In the genomic region with DNA sequence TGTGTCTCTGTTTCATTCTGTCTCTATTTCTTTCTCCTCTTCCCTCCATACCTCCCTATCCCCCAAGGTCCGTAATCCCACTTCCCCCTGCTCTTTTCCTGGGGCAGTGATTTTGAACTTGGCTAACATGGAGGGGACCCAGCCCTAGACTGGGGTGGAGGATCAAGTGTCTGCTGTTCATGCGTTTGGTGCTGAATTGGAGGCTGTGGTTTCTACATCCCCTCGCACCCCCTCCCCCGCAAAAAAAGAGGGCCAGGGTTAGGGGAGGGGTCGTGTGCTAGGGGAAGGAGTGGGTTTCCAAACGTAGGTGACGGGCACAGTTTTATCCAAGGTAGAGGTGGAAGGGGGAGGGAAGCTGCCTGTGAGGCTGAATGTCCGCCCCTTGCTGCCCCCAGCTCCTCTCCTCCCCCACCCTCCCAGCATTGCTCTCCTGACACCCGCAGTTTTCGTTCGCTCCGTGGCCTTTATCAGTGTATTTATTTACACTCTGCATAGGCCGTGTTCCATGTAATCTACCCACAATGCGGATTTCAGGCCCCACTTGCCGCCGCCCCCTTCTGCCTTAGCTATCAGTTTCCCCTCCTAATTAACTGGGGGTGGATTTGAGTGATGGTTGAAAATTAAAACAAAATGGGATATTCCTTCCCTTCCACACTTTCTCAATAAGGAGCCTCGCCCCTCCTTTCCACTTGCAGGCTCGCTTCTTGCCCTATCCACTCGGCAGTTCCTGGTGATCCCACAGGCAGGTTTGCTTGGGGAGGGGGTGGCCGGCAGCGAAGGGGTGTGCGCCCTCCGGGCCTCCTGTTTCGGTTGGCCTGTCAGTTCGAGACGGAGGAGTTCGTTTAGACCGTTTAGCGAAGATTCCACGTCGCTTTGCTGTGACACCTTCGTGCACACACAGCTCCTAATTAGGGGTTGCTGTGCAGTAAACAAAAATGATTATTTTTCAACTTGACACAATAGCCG, we compare ENCODE assay signal across 9 cellular contexts. TPM values are rescaled to one million over a fixed set of nuclear protein-coding genes. Genes with fewer than 3 reads are reported as not detected.
A peak's percentile ranks its signal among the peaks of the same experiment; 100 is the strongest.
DNase-seq lines count a peak whose midpoint lies in the region; ATAC-seq and TF ChIP-seq lines count a peak whose summit lies in the region.
"Had no signal": no experiment of that assay in that cellular context is flagged by ENCODE, and none has a peak within 500 bp of the region (broad histone marks: within the 10 kb centered on the region; RNA-seq: fewer than 3 reads in every experiment).

No MANE protein-coding gene starts in this region.

- no peaks in the 10 kb centered on the region for H3K27me3 ChIP-seq in WERI-Rb-1 (ENCODE audit: insufficient read depth, low read depth, severe bottlenecking)
- peaks cover 60% of the 10 kb centered on the region for H3K27me3 ChIP-seq in suprapubic skin
- peaks cover 84% of the 10 kb centered on the region for H3K27me3 ChIP-seq in smooth muscle cell (ENCODE audit: low read depth)

- H3K4me3 ChIP-seq in WERI-Rb-1 (ENCODE audit: low read depth, low read length) (peak overlapping the region; percentile 97), suprapubic skin (peak overlapping the region; percentile 26), smooth muscle cell (no peak overlapping the region)

- no peak overlapping the region for H3K9ac ChIP-seq in smooth muscle cell (ENCODE audit: low read depth)

- 33% methylated on average over 33 of the region's 33 CpGs for WGBS in suprapubic skin
- WGBS in smooth muscle cell (ENCODE audit: low lambda C conversion rate): 47% methylated on average over 33 of the region's 33 CpGs

- no peaks in the 10 kb centered on the region for H3K36me3 Mint-ChIP-seq in activated naive CD4-positive, alpha-beta T cell treated with anti-CD3 and anti-CD28 coated beads, Interleukin-2, amount 50 U/mL, for 24 hours

- ATAC-seq in GM21360 (IDR thresholded peaks at IDR 0.05; ENCODE audit: unreplicated experiment): no peak

- peaks cover 32% of the 10 kb centered on the region for H3K4me1 Mint-ChIP-seq in activated naive CD4-positive, alpha-beta T cell treated with anti-CD3 and anti-CD28 coated beads, Interleukin-2, amount 50 U/mL, for 24 hours

- H3K4me1 ChIP-seq in suprapubic skin (peaks cover 31% of the 10 kb centered on the region), smooth muscle cell (ENCODE audit: low read depth) (peaks cover 11% of the 10 kb centered on the region)

- H3K79me2 ChIP-seq in smooth muscle cell (ENCODE audit: low read depth): no peaks in the 10 kb centered on the region

- TF ChIP-seq CTCF in WERI-Rb-1 (IDR thresholded peaks at IDR 0.05; ENCODE audit: low read depth, low read length) (no peak), suprapubic skin (IDR thresholded peaks at IDR 0.05) (no peak), smooth muscle cell (IDR thresholded peaks at IDR 0.05; ENCODE audit: borderline replicate concordance, insufficient read depth, poor library complexity, severe bottlenecking) (no peak)

- peak overlapping the region; percentile 72 for H3K4me3 Mint-ChIP-seq in activated naive CD4-positive, alpha-beta T cell treated with anti-CD3 and anti-CD28 coated beads, Interleukin-2, amount 50 U/mL, for 24 hours

- peaks cover 38% of the 10 kb centered on the region for H3K27me3 Mint-ChIP-seq in activated naive CD4-positive, alpha-beta T cell treated with anti-CD3 and anti-CD28 coated beads, Interleukin-2, amount 50 U/mL, for 24 hours

- H2AFZ ChIP-seq in smooth muscle cell (ENCODE audit: low read depth): no peak overlapping the region

- H3K9me3 Mint-ChIP-seq in activated naive CD4-positive, alpha-beta T cell treated with anti-CD3 and anti-CD28 coated beads, Interleukin-2, amount 50 U/mL, for 24 hours: no peaks in the 10 kb centered on the region

- H3K27ac Mint-ChIP-seq in activated naive CD4-positive, alpha-beta T cell treated with anti-CD3 and anti-CD28 coated beads, Interleukin-2, amount 50 U/mL, for 24 hours: no peak overlapping the region

- no peak for DNase-seq in activated naive CD4-positive, alpha-beta T cell treated with Interleukin-2 at 50 U/mL for 16 hours
- DNase-seq in WERI-Rb-1: peak; percentile 23
- peak; percentile 42 for DNase-seq in iPS-NIHi11 (ENCODE audit: low spot score)
- no peak for DNase-seq in suprapubic skin (ENCODE audit: low spot score in 2 of 2)
- no peak for DNase-seq in GOT3 (lab: John Stamatoyannopoulos, UW)
- no peak for DNase-seq in smooth muscle cell (lab: John Stamatoyannopoulos, UW; ENCODE audit: unreplicated experiment)

- H3K9me3 ChIP-seq in WERI-Rb-1 (ENCODE audit: severe bottlenecking) (no peaks in the 10 kb centered on the region), suprapubic skin (no peaks in the 10 kb centered on the region), smooth muscle cell (replicated peaks; ENCODE audit: low read depth) (no peaks in the 10 kb centered on the region)

- no peak for TF ChIP-seq POLR2A in suprapubic skin (IDR thresholded peaks at IDR 0.05)

- no peaks in the 10 kb centered on the region for H4K20me1 ChIP-seq in smooth muscle cell (ENCODE audit: low read depth)

- no peak for TF ChIP-seq EP300 in suprapubic skin (IDR thresholded peaks at IDR 0.05)

- peak overlapping the region; percentile 62 for H3K27ac ChIP-seq in WERI-Rb-1
- H3K27ac ChIP-seq in suprapubic skin: no peak overlapping the region
- H3K27ac ChIP-seq in smooth muscle cell (ENCODE audit: low read depth): no peak overlapping the region

- no peaks in the 10 kb centered on the region for H3F3A ChIP-seq in smooth muscle cell (ENCODE audit: low read depth)

- H3K36me3 ChIP-seq in WERI-Rb-1: peaks cover 2% of the 10 kb centered on the region
- H3K36me3 ChIP-seq in suprapubic skin: no peaks in the 10 kb centered on the region
- no peaks in the 10 kb centered on the region for H3K36me3 ChIP-seq in smooth muscle cell (ENCODE audit: low read depth)

- no peak overlapping the region for H3K4me2 ChIP-seq in smooth muscle cell

RNA-seq across cellular contexts. Expression of gene GNAO1, which starts 2.0 kb away (rescaled TPM):
- 1 to 10 TPM; 2.4 to 7.6 (median 5.8) TPM for total RNA-seq in suprapubic skin
- total RNA-seq in smooth muscle cell: 3.7 and 4.8 TPM in 2 replicates
- polyA plus RNA-seq in smooth muscle cell: 1.7 and 2.3 TPM in 2 replicates
- total RNA-seq: glomerular endothelial cell had no signal

Comparison
In these comparisons a context has a peak if more than half of its experiments do, and no peak if none do; other contexts are left out.
1. DNase-seq: peak in WERI-Rb-1 (single experiment) and iPS-NIHi11 (single experiment); none in activated naive CD4-positive, alpha-beta T cell treated with Interleukin-2 at 50 U/mL for 16 hours (single experiment), suprapubic skin (0 of 2), GOT3 (single experiment) and smooth muscle cell (single experiment).